ENCODE assay signal across 1 cellular context in genomic region chr2:171260471-171261424, GRCh38.
A peak's percentile ranks its signal among the peaks of the same experiment; 100 is the strongest.
TF ChIP-seq lines count a peak whose summit lies in the region.

No MANE protein-coding gene starts in this region.

TF ChIP-seq in HepG2, 621 proteins besides CTCF, POLR2A, EP300 and RAD21 (continued from another document):
- TF ChIP-seq RFX1 (IDR thresholded peaks at IDR 0.05) (no peak), LRRFIP1 (CRISPR knock-in tag; conservative IDR thresholded peaks at IDR 0.05) (no peak), ZNF451 (CRISPR knock-in tag; IDR thresholded peaks at IDR 0.05) (no peak), ZNF292 (CRISPR knock-in tag; IDR thresholded peaks at IDR 0.05; ENCODE audit: borderline replicate concordance, low read depth) (no peak), NAIF1 (CRISPR knock-in tag; IDR thresholded peaks at IDR 0.05; ENCODE audit: borderline replicate concordance) (no peak), SP5 (CRISPR knock-in tag; IDR thresholded peaks at IDR 0.05; ENCODE audit: borderline replicate concordance, low read depth) (no peak), CENPBD1 (CRISPR knock-in tag; IDR thresholded peaks at IDR 0.05; ENCODE audit: borderline replicate concordance, low read depth) (no peak), GATAD2A (CRISPR knock-in tag; IDR thresholded peaks at IDR 0.05) (0 out of 2 replicates have a peak, but pooled peaks have one; percentile 27), RXRA (CRISPR knock-in tag; IDR thresholded peaks at IDR 0.05) (no peak), RCOR2 (CRISPR knock-in tag; IDR thresholded peaks at IDR 0.05) (no peak), HBP1 (CRISPR knock-in tag; IDR thresholded peaks at IDR 0.05; ENCODE audit: low read depth) (no peak), PAXIP1 (CRISPR knock-in tag; conservative IDR thresholded peaks at IDR 0.05) (peak; percentile 70), RXRB (CRISPR knock-in tag; IDR thresholded peaks at IDR 0.05; ENCODE audit: borderline replicate concordance) (peak; percentile 44; the same call in 1 of the 2 replicates), ZIK1 (CRISPR knock-in tag; IDR thresholded peaks at IDR 0.05; ENCODE audit: borderline replicate concordance, low read depth) (no peak), ZNF616 (CRISPR knock-in tag; IDR thresholded peaks at IDR 0.05; ENCODE audit: low read depth) (no peak), TFAP4 (IDR thresholded peaks at IDR 0.05; ENCODE audit: borderline replicate concordance, low read depth) (no peak), RFXANK (CRISPR knock-in tag; IDR thresholded peaks at IDR 0.05) (no peak), E2F5 (CRISPR knock-in tag; conservative IDR thresholded peaks at IDR 0.05) (no peak), ZNF878 (CRISPR knock-in tag; IDR thresholded peaks at IDR 0.05) (no peak), CREB3 (CRISPR knock-in tag; IDR thresholded peaks at IDR 0.05) (no peak), ZFP91 (CRISPR knock-in tag; IDR thresholded peaks at IDR 0.05; ENCODE audit: borderline replicate concordance) (no peak), THAP7 (CRISPR knock-in tag; IDR thresholded peaks at IDR 0.05) (no peak), JUNB (CRISPR knock-in tag; IDR thresholded peaks at IDR 0.05; ENCODE audit: borderline replicate concordance) (no peak), ELF3 (CRISPR knock-in tag; IDR thresholded peaks at IDR 0.05) (peak; percentile 45; the same call in 1 of the 2 replicates), ZNF280B (CRISPR knock-in tag; IDR thresholded peaks at IDR 0.05; ENCODE audit: borderline replicate concordance) (no peak), ZBTB37 (CRISPR knock-in tag; IDR thresholded peaks at IDR 0.05) (no peak), NCOA1 (CRISPR knock-in tag; IDR thresholded peaks at IDR 0.05) (no peak)
